ENCODE assay signal across 13 cellular contexts in genomic region chr10:131899116-131899690, GRCh38. TPM values are rescaled to one million over a fixed set of nuclear protein-coding genes. Genes with fewer than 3 reads are reported as not detected.
DNase-seq lines count a peak whose midpoint lies in the region; ATAC-seq and TF ChIP-seq lines count a peak whose summit lies in the region.
"Had no signal": no experiment of that assay in that cellular context is flagged by ENCODE, and none has a peak within 500 bp of the region (broad histone marks: within the 10 kb centered on the region; RNA-seq: fewer than 3 reads in every experiment).

No MANE protein-coding gene starts in this region.

- no peak overlapping the region for H3K27ac ChIP-seq in BLaER1 treated with 17β-estradiol and CSF1 and Interleukin-3, amounts not matched to agents 10 nM and 100 nM
- no peak overlapping the region for H3K27ac ChIP-seq in CD8-positive, alpha-beta T cell (ENCODE audit: low read depth, low read length)

- no peak for ATAC-seq in CD8-positive, alpha-beta T cell
- ATAC-seq in activated CD8-positive, alpha-beta T cell treated with anti-CD3 and anti-CD28 coated beads, Interleukin-2, amount 10 ng/mL, durations not matched to agents 7 days and 5 days: no peak
- ATAC-seq in naive thymus-derived CD8-positive, alpha-beta T cell: no peak
- ATAC-seq in HG03135 (IDR thresholded peaks at IDR 0.05; ENCODE audit: unreplicated experiment): no peak
- no peak for ATAC-seq in GM21723 (IDR thresholded peaks at IDR 0.05; ENCODE audit: unreplicated experiment)

- H3K4me1 Mint-ChIP-seq in CD8-positive, alpha-beta T cell (ENCODE audit: low read depth): peaks cover 38% of the 10 kb centered on the region
- peaks cover 57% of the 10 kb centered on the region for H3K4me1 Mint-ChIP-seq in activated CD8-positive, alpha-beta T cell treated with anti-CD3 and anti-CD28 coated beads, Interleukin-2, amount 10 ng/mL, durations not matched to agents 7 days and 5 days (ENCODE audit: low read depth)
- peaks cover 18 to 57% (median 50%) of the 10 kb centered on the region in 4 donors for H3K4me1 Mint-ChIP-seq in naive thymus-derived CD8-positive, alpha-beta T cell

- CTCF ChIA-PET in CD8-positive, alpha-beta T cell (lab: Charles Lee): interaction anchor here (0.6 to 2.5 kb wide), 4 partner anchors 13 to 316 kb away, joined by 3 to 21 read pairs (median 10); no protein-coding TSS in a partner anchor
- CTCF ChIA-PET in activated CD8-positive, alpha-beta T cell treated with anti-CD3 and anti-CD28 coated beads, Interleukin-2, amount 10 ng/mL, durations not matched to agents 7 days and 5 days (lab: Charles Lee): interaction anchor here (1.5 to 3.8 kb wide), 3 partner anchors 14 to 124 kb away, joined by 5 to 20 read pairs (median 14); no protein-coding TSS in a partner anchor

- H3K27me3 ChIP-seq in BLaER1 treated with 17β-estradiol and CSF1 and Interleukin-3, amounts not matched to agents 10 nM and 100 nM: no peaks in the 10 kb centered on the region
- H3K27me3 ChIP-seq in CD8-positive, alpha-beta T cell (ENCODE audit: insufficient read depth, low read length): no peaks in the 10 kb centered on the region

- peaks cover 7% of the 10 kb centered on the region for H3K36me3 Mint-ChIP-seq in CD8-positive, alpha-beta T cell
- H3K36me3 Mint-ChIP-seq in activated CD8-positive, alpha-beta T cell treated with anti-CD3 and anti-CD28 coated beads, Interleukin-2, amount 10 ng/mL, durations not matched to agents 7 days and 5 days (ENCODE audit: low read depth): peaks cover 12% of the 10 kb centered on the region
- no peaks in the 10 kb centered on the region for H3K36me3 Mint-ChIP-seq in naive thymus-derived CD8-positive, alpha-beta T cell

- no peak for TF ChIP-seq CTCF in CD8-positive, alpha-beta T cell (IDR thresholded peaks at IDR 0.05)

- no peaks in the 10 kb centered on the region for H3K27me3 Mint-ChIP-seq in CD8-positive, alpha-beta T cell (ENCODE audit: low read depth)
- H3K27me3 Mint-ChIP-seq in activated CD8-positive, alpha-beta T cell treated with anti-CD3 and anti-CD28 coated beads, Interleukin-2, amount 10 ng/mL, durations not matched to agents 7 days and 5 days (ENCODE audit: low read depth): peaks cover 12% of the 10 kb centered on the region
- peaks cover 0 to 10% (median 2%) of the 10 kb centered on the region in 5 donors for H3K27me3 Mint-ChIP-seq in naive thymus-derived CD8-positive, alpha-beta T cell

- intact Hi-C loops in CD8-positive, alpha-beta T cell (cut with DNase I, micrococcal nuclease): loop anchor here in 1 of 2 experiments (2.0 kb wide), 1 partner anchor 638 kb away; the partner anchor contains the start of gene INPP5A

- H3K4me1 ChIP-seq in BLaER1 treated with 17β-estradiol and CSF1 and Interleukin-3, amounts not matched to agents 10 nM and 100 nM: peaks cover 38 to 68% (median 63%) of the 10 kb centered on the region in 10 experiments
- H3K4me1 ChIP-seq in CD8-positive, alpha-beta T cell (ENCODE audit: insufficient read depth, low read length): peaks cover 42% of the 10 kb centered on the region

- peaks cover 0 to 13% (median 4%) of the 10 kb centered on the region in 11 experiments; a peak in 7 of 22 replicates for H3K36me3 ChIP-seq in BLaER1 treated with 17β-estradiol and CSF1 and Interleukin-3, amounts not matched to agents 10 nM and 100 nM
- no peaks in the 10 kb centered on the region for H3K36me3 ChIP-seq in CD8-positive, alpha-beta T cell (ENCODE audit: insufficient read depth, low read length)
- H3K36me3 ChIP-seq: esophagus muscularis mucosa, heart right ventricle, transverse colon had no signal

- H3K9me3 ChIP-seq in BLaER1 treated with 17β-estradiol and CSF1 and Interleukin-3, amounts not matched to agents 10 nM and 100 nM (replicated peaks in 1 of 11): no peaks in the 10 kb centered on the region
- H3K9me3 ChIP-seq in CD8-positive, alpha-beta T cell (ENCODE audit: low read length): no peaks in the 10 kb centered on the region
- H3K9me3 ChIP-seq: esophagus muscularis mucosa, heart right ventricle, MG63, transverse colon had no signal

- DNase-seq in CD8-positive, alpha-beta T cell: no peak
- DNase-seq in activated CD8-positive, alpha-beta T cell treated with anti-CD3 and anti-CD28 coated beads, Interleukin-2, amount 10 ng/mL, durations not matched to agents 7 days and 5 days: no peak
- DNase-seq in naive thymus-derived CD8-positive, alpha-beta T cell: no peak
- no peak for DNase-seq in NCI-H1105 treated with DMSO at 0.1 percent for 48 hours (lab: John Stamatoyannopoulos, UW)
- DNase-seq: cortex of kidney; heart right ventricle; MG63; stimulated activated CD8-positive, alpha-beta memory T cell treated with anti-CD3 and anti-CD28 coated beads, Interleukin-4, amount 100 ng/mL, for 48 hours; transverse colon had no signal

- peak overlapping the region in 5 of 10 experiments; percentile 76 to 89 (median 84); a peak in 6 of 20 replicates for H3K4me3 ChIP-seq in BLaER1 treated with 17β-estradiol and CSF1 and Interleukin-3, amounts not matched to agents 10 nM and 100 nM
- no peak overlapping the region for H3K4me3 ChIP-seq in CD8-positive, alpha-beta T cell (ENCODE audit: low read depth, low read length)

- H3K27ac Mint-ChIP-seq in CD8-positive, alpha-beta T cell: no peak overlapping the region
- H3K27ac Mint-ChIP-seq in activated CD8-positive, alpha-beta T cell treated with anti-CD3 and anti-CD28 coated beads, Interleukin-2, amount 10 ng/mL, durations not matched to agents 7 days and 5 days: no peak overlapping the region
- peak overlapping the region in 7 of 10 donors; percentile 18 to 94 (median 40) for H3K27ac Mint-ChIP-seq in naive thymus-derived CD8-positive, alpha-beta T cell

- H3K4me3 Mint-ChIP-seq in CD8-positive, alpha-beta T cell: peak overlapping the region; percentile 29
- H3K4me3 Mint-ChIP-seq in activated CD8-positive, alpha-beta T cell treated with anti-CD3 and anti-CD28 coated beads, Interleukin-2, amount 10 ng/mL, durations not matched to agents 7 days and 5 days: peak overlapping the region; percentile 4
- peak overlapping the region; percentile 29 to 90 (median 86) for H3K4me3 Mint-ChIP-seq in naive thymus-derived CD8-positive, alpha-beta T cell

- H3K4me2 ChIP-seq in BLaER1 treated with 17β-estradiol and CSF1 and Interleukin-3, amounts not matched to agents 10 nM and 100 nM: peak overlapping the region; percentile 84 to 100 (median 94)

- no peaks in the 10 kb centered on the region for H3K9me3 Mint-ChIP-seq in CD8-positive, alpha-beta T cell
- no peaks in the 10 kb centered on the region for H3K9me3 Mint-ChIP-seq in activated CD8-positive, alpha-beta T cell treated with anti-CD3 and anti-CD28 coated beads, Interleukin-2, amount 10 ng/mL, durations not matched to agents 7 days and 5 days (ENCODE audit: insufficient read depth)
- no peaks in the 10 kb centered on the region for H3K9me3 Mint-ChIP-seq in naive thymus-derived CD8-positive, alpha-beta T cell

- peak overlapping the region in 2 of 11 experiments; percentile 85 to 88; a peak in 3 of 22 replicates for H3K9ac ChIP-seq in BLaER1 treated with 17β-estradiol and CSF1 and Interleukin-3, amounts not matched to agents 10 nM and 100 nM

- H4K20me1 ChIP-seq in BLaER1 treated with 17β-estradiol and CSF1 and Interleukin-3, amounts not matched to agents 10 nM and 100 nM: peaks cover 24 to 34% (median 28%) of the 10 kb centered on the region in 11 experiments; a peak in 21 of 22 replicates

- POLR2A ChIA-PET in CD8-positive, alpha-beta T cell (lab: Charles Lee): interaction anchor here (1.4 to 2.0 kb wide), 3 partner anchors 36 to 124 kb away, joined by 3 to 11 read pairs (median 4); no protein-coding TSS in a partner anchor
- POLR2A ChIA-PET in activated CD8-positive, alpha-beta T cell treated with anti-CD3 and anti-CD28 coated beads, Interleukin-2, amount 10 ng/mL, durations not matched to agents 7 days and 5 days (lab: Charles Lee): interaction anchor here (1.3 kb wide), 1 partner anchor 66 kb away, joined by 4 read pairs; no protein-coding TSS in a partner anchor
- POLR2A ChIA-PET in naive thymus-derived CD8-positive, alpha-beta T cell (lab: Charles Lee): interaction anchor here (1.1 to 3.4 kb wide), 3 partner anchors 74 to 84 kb away, joined by 3 to 26 read pairs (median 14); partner anchors contain the start of gene BNIP3

RNA-seq across cellular contexts. Expression of gene PPP2R2D, which starts 1.6 kb away (rescaled TPM):
- 10 to 100 TPM; 28.4 to 28.5 TPM for total RNA-seq in CD8-positive, alpha-beta T cell
- 10 to 100 TPM; 36.5 to 37.5 TPM for total RNA-seq in activated CD8-positive, alpha-beta T cell treated with anti-CD3 and anti-CD28 coated beads, Interleukin-2, amount 10 ng/mL, durations not matched to agents 7 days and 5 days
- total RNA-seq in naive thymus-derived CD8-positive, alpha-beta T cell: 10 to 100 TPM; 48.1 to 49.6 TPM
- polyA plus RNA-seq in naive thymus-derived CD8-positive, alpha-beta T cell: 10 to 100 TPM; 22.7 to 38.3 (median 26.9) TPM

Comparison
In these comparisons a context has a peak if more than half of its experiments do, and no peak if none do; other contexts are left out.
1. H3K27ac Mint-ChIP-seq: peak in naive thymus-derived CD8-positive, alpha-beta T cell (7 of 10); none in CD8-positive, alpha-beta T cell (single experiment) and activated CD8-positive, alpha-beta T cell treated with anti-CD3 and anti-CD28 coated beads, Interleukin-2, amount 10 ng/mL, durations not matched to agents 7 days and 5 days (single experiment).
2. H3K4me3 Mint-ChIP-seq: peak in every context shown above with its lines; median percentile 86 in naive thymus-derived CD8-positive, alpha-beta T cell; 29 in CD8-positive, alpha-beta T cell; 4 in activated CD8-positive, alpha-beta T cell treated with anti-CD3 and anti-CD28 coated beads, Interleukin-2, amount 10 ng/mL, durations not matched to agents 7 days and 5 days.